ENCODE assay signal across 1 cellular context in the genomic region with DNA sequence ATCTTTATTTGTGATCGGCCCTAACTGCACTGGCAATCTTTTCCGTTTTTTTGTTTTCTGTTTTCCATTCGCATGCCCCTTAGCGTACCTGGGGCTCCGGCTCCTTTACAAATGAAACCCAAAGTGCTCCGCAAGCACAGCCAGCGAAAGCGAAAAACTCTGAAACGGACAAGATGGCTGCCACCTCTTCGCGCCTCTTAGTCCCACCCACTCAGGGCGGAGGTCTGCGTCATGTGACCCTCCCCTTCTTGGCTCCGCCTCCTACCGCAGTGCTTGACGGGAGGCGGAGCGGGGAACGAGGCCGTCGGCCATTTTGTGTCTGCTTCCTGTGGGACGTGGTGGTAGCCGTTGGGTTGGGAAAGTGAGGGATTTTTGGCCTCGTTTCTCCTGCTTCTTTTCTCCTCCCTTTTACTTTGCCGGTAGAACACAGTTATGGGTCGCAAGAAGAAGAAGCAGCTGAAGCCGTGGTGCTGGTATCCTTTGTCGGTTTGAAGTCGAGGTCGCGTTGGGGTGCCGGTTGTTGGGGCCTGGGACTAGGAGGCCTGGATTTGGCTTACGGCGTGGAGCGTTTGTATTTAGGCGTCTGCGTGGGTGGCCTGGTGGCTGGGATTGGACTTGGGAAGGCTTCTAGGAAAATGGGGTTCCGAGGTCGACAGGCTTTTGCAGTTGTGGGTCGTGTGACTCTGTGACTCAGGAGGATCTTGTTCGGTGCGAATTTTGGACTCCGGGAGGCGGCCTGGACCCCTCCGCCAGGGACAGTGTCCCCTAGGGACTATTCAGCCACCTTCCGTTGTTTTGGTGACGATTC.
TF ChIP-seq lines count a peak whose summit lies in the region.

ZNF207 (plus strand) TSS at position 304 of the 808 bp plus-strand sequence; CDS start at position 433, 129 bp downstream.

TF ChIP-seq in K562, 482 proteins besides CTCF, POLR2A, EP300 and RAD21 (continued from another document and continues in another):
- TF ChIP-seq, protein P1, sequence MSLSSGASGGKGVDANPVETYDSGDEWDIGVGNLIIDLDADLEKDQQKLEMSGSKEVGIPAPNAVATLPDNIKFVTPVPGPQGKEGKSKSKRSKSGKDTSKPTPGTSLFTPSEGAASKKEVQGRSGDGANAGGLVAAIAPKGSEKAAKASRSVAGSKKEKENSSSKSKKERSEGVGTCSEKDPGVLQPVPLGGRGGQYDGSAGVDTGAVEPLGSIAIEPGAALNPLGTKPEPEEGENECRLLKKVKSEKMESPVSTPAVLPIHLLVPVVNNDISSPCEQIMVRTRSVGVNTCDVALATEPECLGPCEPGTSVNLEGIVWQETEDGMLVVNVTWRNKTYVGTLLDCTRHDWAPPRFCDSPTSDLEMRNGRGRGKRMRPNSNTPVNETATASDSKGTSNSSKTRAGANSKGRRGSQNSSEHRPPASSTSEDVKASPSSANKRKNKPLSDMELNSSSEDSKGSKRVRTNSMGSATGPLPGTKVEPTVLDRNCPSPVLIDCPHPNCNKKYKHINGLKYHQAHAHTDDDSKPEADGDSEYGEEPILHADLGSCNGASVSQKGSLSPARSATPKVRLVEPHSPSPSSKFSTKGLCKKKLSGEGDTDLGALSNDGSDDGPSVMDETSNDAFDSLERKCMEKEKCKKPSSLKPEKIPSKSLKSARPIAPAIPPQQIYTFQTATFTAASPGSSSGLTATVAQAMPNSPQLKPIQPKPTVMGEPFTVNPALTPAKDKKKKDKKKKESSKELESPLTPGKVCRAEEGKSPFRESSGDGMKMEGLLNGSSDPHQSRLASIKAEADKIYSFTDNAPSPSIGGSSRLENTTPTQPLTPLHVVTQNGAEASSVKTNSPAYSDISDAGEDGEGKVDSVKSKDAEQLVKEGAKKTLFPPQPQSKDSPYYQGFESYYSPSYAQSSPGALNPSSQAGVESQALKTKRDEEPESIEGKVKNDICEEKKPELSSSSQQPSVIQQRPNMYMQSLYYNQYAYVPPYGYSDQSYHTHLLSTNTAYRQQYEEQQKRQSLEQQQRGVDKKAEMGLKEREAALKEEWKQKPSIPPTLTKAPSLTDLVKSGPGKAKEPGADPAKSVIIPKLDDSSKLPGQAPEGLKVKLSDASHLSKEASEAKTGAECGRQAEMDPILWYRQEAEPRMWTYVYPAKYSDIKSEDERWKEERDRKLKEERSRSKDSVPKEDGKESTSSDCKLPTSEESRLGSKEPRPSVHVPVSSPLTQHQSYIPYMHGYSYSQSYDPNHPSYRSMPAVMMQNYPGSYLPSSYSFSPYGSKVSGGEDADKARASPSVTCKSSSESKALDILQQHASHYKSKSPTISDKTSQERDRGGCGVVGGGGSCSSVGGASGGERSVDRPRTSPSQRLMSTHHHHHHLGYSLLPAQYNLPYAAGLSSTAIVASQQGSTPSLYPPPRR (CRISPR knock-in tag; IDR thresholded peaks at IDR 0.05; ENCODE audit: borderline replicate concordance): no peak
- no peak for TF ChIP-seq ZNF764 (CRISPR knock-in tag; IDR thresholded peaks at IDR 0.05; ENCODE audit: low read depth)
- TF ChIP-seq ZBTB43 (CRISPR knock-in tag; IDR thresholded peaks at IDR 0.05): peak; percentile 35; the same call in 1 of the 2 replicates
- no peak; the same call in 1 of the 2 replicates for TF ChIP-seq RNF219 (CRISPR knock-in tag; IDR thresholded peaks at IDR 0.05)
- TF ChIP-seq HCFC1 (IDR thresholded peaks at IDR 0.05; ENCODE audit: low read depth, low read length): peak; percentile 70
- no peak for TF ChIP-seq ZNF445 (CRISPR knock-in tag; IDR thresholded peaks at IDR 0.05; ENCODE audit: low read depth)
- no peak for TF ChIP-seq TCF3 (CRISPR knock-in tag; IDR thresholded peaks at IDR 0.05)
- no peak for TF ChIP-seq CAMTA2 (CRISPR knock-in tag; conservative IDR thresholded peaks at IDR 0.05)
- no peak for TF ChIP-seq SAFB (IDR thresholded peaks at IDR 0.05; ENCODE audit: borderline replicate concordance, low read depth, low read length)
- no peak for TF ChIP-seq ZNF511 (CRISPR knock-in tag; IDR thresholded peaks at IDR 0.05)
- no peak for TF ChIP-seq DMBX1 (CRISPR knock-in tag; IDR thresholded peaks at IDR 0.05; ENCODE audit: borderline replicate concordance)
- no peak for TF ChIP-seq SRSF9 (IDR thresholded peaks at IDR 0.05; ENCODE audit: borderline replicate concordance, low read depth, low read length)
- no peak for TF ChIP-seq CTCFL (IDR thresholded peaks at IDR 0.05; ENCODE audit: borderline replicate concordance, insufficient read depth, low read depth, low read length, poor library complexity, severe bottlenecking)
- TF ChIP-seq SRSF7 (optimal IDR thresholded peaks at IDR 0.05; ENCODE audit: low read depth, low read length): no peak
- TF ChIP-seq CBX1 (IDR thresholded peaks at IDR 0.05; ENCODE audit: low read depth): no peak
- TF ChIP-seq THRB (CRISPR knock-in tag; conservative IDR thresholded peaks at IDR 0.05): peak; percentile 91
- no peak for TF ChIP-seq ZNF146 (CRISPR knock-in tag; IDR thresholded peaks at IDR 0.05; ENCODE audit: unreplicated experiment)
- no peak for TF ChIP-seq ETS2 (tag; IDR thresholded peaks at IDR 0.05; ENCODE audit: borderline replicate concordance, poor library complexity, severe bottlenecking)
- no peak for TF ChIP-seq NR3C1 (CRISPR knock-in tag; IDR thresholded peaks at IDR 0.05)
- no peak for TF ChIP-seq DDX20 (tag; IDR thresholded peaks at IDR 0.05; ENCODE audit: low read depth)
- TF ChIP-seq PHB (CRISPR knock-in tag; IDR thresholded peaks at IDR 0.05): no peak
- no peak for TF ChIP-seq HNRNPH1 (optimal IDR thresholded peaks at IDR 0.05; ENCODE audit: low read depth, low read length)
- TF ChIP-seq IFI16 (CRISPR knock-in tag; IDR thresholded peaks at IDR 0.05): no peak
- peak; percentile 95 for TF ChIP-seq PHF8 (IDR thresholded peaks at IDR 0.05; ENCODE audit: borderline replicate concordance, low read length)
- TF ChIP-seq DACH1 (IDR thresholded peaks at IDR 0.05; ENCODE audit: partially characterized antibody): no peak
- no peak for TF ChIP-seq HSF4 (CRISPR knock-in tag; IDR thresholded peaks at IDR 0.05; ENCODE audit: borderline replicate concordance)
- no peak for TF ChIP-seq ZBTB33 (CRISPR knock-in tag; IDR thresholded peaks at IDR 0.05)
- peak; percentile 98 for TF ChIP-seq ZFX (CRISPR knock-in tag; IDR thresholded peaks at IDR 0.05)
- TF ChIP-seq, protein P2, sequence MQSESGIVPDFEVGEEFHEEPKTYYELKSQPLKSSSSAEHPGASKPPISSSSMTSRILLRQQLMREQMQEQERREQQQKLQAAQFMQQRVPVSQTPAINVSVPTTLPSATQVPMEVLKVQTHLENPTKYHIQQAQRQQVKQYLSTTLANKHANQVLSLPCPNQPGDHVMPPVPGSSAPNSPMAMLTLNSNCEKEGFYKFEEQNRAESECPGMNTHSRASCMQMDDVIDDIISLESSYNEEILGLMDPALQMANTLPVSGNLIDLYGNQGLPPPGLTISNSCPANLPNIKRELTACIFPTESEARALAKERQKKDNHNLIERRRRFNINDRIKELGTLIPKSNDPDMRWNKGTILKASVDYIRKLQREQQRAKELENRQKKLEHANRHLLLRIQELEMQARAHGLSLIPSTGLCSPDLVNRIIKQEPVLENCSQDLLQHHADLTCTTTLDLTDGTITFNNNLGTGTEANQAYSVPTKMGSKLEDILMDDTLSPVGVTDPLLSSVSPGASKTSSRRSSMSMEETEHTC (IDR thresholded peaks at IDR 0.05): peak; percentile 65; the same call in 1 of the 2 replicates
- TF ChIP-seq SP2 (IDR thresholded peaks at IDR 0.05; ENCODE audit: extremely low read depth, low read depth, low read length, poor library complexity, severe bottlenecking): no peak
- no peak for TF ChIP-seq CREB5 (CRISPR knock-in tag; IDR thresholded peaks at IDR 0.05)
- no peak for TF ChIP-seq ADNP (tag; IDR thresholded peaks at IDR 0.05)
